9 cellular contexts compared by ENCODE assay signal in the genomic region with DNA sequence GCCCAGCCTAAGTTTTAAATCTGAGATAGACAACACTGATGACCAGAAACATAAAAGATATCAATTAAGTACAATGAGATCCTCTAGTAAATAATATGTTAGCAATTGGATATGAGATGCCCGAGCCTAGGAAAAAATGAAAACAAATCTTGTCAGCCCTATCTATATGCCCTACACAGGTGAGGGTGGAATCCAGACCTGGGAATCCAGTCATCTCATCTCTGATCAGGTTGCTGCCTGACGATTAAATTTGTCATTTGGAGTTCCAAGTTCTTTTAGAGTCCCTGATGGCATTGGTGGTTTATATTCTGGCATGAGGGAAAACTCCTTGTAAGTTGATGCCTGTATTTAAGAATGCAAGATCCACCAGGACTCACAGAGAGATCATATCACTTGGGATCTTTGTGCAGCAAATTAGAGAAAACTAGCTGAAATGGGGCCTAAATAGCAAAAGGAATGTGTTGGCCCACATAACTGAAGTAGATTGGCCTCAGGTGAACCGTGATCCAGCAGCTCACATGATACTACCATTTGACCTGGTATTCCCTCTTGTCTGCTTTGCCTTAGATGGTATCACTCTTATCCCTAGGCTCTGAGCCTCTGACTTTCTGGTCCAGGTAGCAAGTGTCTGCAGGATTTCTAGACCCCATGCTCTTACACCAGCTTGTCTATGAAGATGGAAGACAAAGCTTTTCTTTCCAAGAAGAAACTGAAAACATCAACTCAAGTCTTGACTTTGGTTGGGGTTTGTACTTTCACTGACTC. TPM values are rescaled to one million over a fixed set of nuclear protein-coding genes. Genes with fewer than 3 reads are reported as not detected.
"Had no signal": no experiment of that assay in that cellular context is flagged by ENCODE, and none has a peak within 500 bp of the region (broad histone marks: within the 10 kb centered on the region; RNA-seq: fewer than 3 reads in every experiment).

No MANE protein-coding gene starts in this region.

RNA-seq across cellular contexts. Expression of a gene that starts 48.2 kb away (rescaled TPM):
- total RNA-seq: activated naive CD4-positive, alpha-beta T cell treated with anti-CD3 and anti-CD28 coated beads for 36 hours; activated naive CD4-positive, alpha-beta T cell treated with anti-CD3 and anti-CD28 coated beads, Interleukin-2, amount 50 U/mL, for 72 hours; activated naive CD8-positive, alpha-beta T cell treated with anti-CD3 and anti-CD28 coated beads for 36 hours; activated naive CD8-positive, alpha-beta T cell treated with anti-CD3 and anti-CD28 coated beads, Interleukin-2, amount 10 ng/mL, durations not matched to agents 7 days and 5 days; activated T-cell treated with anti-CD3 and anti-CD28 coated beads, Interleukin-2, amount 50 U/mL, for 4 hours; activated T-cell treated with anti-CD3 and anti-CD28 coated beads, Interleukin-2, amount 50 U/mL, for 72 hours; activated T-helper 1 cell treated with anti-CD3 and anti-CD28 coated beads, Interleukin-12 subunit alpha, Interleukin-12 subunit beta, Interleukin-2, Interleukin-4 antibody, amounts not matched to agents 30 ng/mL and 10 ng/mL and 1 ng/mL, durations not matched to agents 14 hours and 24 hours and 36 hours; activated T-helper 17 cell treated with anti-CD3 and anti-CD28 coated beads, Interleukin-2, amount 50 U/mL, for 72 hours; activated T-helper 2 cell treated with anti-CD3 and anti-CD28 coated beads, Interferon-gamma antibody, Interleukin-2, Interleukin-4, amounts not matched to agents 10 μg/mL and 5 μg/mL and 100 μg/mL, durations not matched to agents 14 hours and 24 hours and 36 hours had no signal
